30 cellular contexts compared by ENCODE assay signal in the genomic region with DNA sequence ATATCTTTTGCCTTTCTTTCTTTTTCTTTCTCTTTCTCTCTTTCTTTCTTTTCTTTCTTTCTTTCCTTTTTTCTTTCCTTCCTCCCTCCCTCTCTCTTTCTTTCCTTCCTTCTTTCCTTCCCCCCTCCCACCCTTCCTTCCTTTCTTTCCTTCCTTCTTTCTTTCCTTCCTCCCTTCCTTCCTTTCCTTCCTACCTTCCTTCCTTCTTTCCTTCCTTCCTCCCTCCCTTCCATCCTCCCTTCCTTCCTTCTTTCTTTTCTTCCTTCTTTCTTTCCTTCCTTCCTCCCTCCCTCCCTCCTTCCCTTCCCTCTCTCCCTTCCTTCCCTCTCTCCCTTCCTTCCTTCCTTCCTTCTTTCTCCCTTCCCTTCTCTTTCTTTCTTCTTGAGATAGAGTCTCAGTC. TPM values are rescaled to one million over a fixed set of nuclear protein-coding genes. Genes with fewer than 3 reads are reported as not detected.
"Had no signal": no experiment of that assay in that cellular context is flagged by ENCODE, and none has a peak within 500 bp of the region (broad histone marks: within the 10 kb centered on the region; RNA-seq: fewer than 3 reads in every experiment).

No MANE protein-coding gene starts in this region.

- H3K4me1 ChIP-seq: suprapubic skin, testis, tibial nerve, transverse colon, upper lobe of left lung, upper lobe of right lung, uterus had no signal

- DNase-seq: stimulated activated CD4-positive, alpha-beta T cell treated with anti-CD3 and anti-CD28 coated beads, Interleukin-2, amount 100 ng/mL, for 48 hours; stimulated activated CD4-positive, alpha-beta T cell treated with anti-CD3 and anti-CD28 coated beads, Interleukin-4, amount 100 ng/mL, for 1 hour; stimulated activated CD4-positive, alpha-beta T cell treated with anti-CD3 and anti-CD28 coated beads, Interleukin-4, amount 100 ng/mL, for 24 hours; stimulated activated CD4-positive, alpha-beta T cell treated with anti-CD3 and anti-CD28 coated beads, Interleukin-4, amount 100 ng/mL, for 4 hours; stimulated activated CD8-positive, alpha-beta memory T cell treated with anti-CD3 and anti-CD28 coated beads, Interleukin-4, amount 100 ng/mL, for 48 hours; stimulated activated naive B cell treated with anti-CD40 and anti-IgM and Interleukin-4, amounts not matched to agents 10 μg/mL and 1 μg/mL and 100 μg/mL, for 72 hours; stimulated activated naive CD4-positive, alpha-beta T cell; stimulated activated naive CD4-positive, alpha-beta T cell treated with Interleukin-2 at 50 U/mL for 16 hours; stimulated activated naive CD8-positive, alpha-beta T cell treated with anti-CD3 and anti-CD28 coated beads, Interleukin-15, amount 100 ng/mL, for 72 hours; stimulated activated naive CD8-positive, alpha-beta T cell treated with anti-CD3 and anti-CD28 coated beads, Interleukin-15, Interleukin-2, amounts not matched to agents 100 U/mL and 50 U/mL, for 24 hours; stomach; substantia nigra; testis; thyroid gland; tibial artery; transverse colon; trophoblast cell; upper lobe of left lung; upper lobe of right lung; uterus had no signal

- H3K36me3 ChIP-seq: stomach, suprapubic skin, thoracic aorta, thyroid gland, tibial artery, tibial nerve, transverse colon, upper lobe of left lung, upper lobe of right lung, uterus, vagina had no signal

- H3K4me3 ChIP-seq: stomach, suprapubic skin, testis, thoracic aorta, thyroid gland, tibial artery, tibial nerve, transverse colon, upper lobe of left lung, upper lobe of right lung, uterus, vagina had no signal

- FAIRE-seq: urothelium cell line had no signal

- H3K36me3 Mint-ChIP-seq: stimulated activated effector memory CD8-positive, alpha-beta T cell treated with anti-CD3 and anti-CD28 coated beads, Interleukin-12 subunit alpha, Interleukin-12 subunit beta, amount 100 ng/mL, for 72 hours; stimulated activated memory B cell treated with anti-CD40 and anti-IgM and Interleukin-4, amounts not matched to agents 10 μg/mL and 1 μg/mL and 100 μg/mL, for 72 hours; stimulated activated naive B cell treated with anti-CD40 and anti-IgM and Interleukin-4, amounts not matched to agents 10 μg/mL and 1 μg/mL and 100 μg/mL, for 72 hours; type B pancreatic cell had no signal

- H3K9me3 Mint-ChIP-seq: stimulated activated naive CD8-positive, alpha-beta T cell treated with anti-CD3 and anti-CD28 coated beads, Interleukin-15, amount 100 ng/mL, for 72 hours; stimulated activated naive CD8-positive, alpha-beta T cell treated with anti-CD3 and anti-CD28 coated beads, Interleukin-15, Interleukin-2, amounts not matched to agents 100 ng/mL and 50 ng/mL, for 24 hours; type B pancreatic cell had no signal

- H3K4me1 Mint-ChIP-seq: stimulated activated effector memory CD8-positive, alpha-beta T cell treated with anti-CD3 and anti-CD28 coated beads, Interleukin-12 subunit alpha, Interleukin-12 subunit beta, amount 100 ng/mL, for 72 hours; stimulated activated memory B cell treated with anti-CD40 and anti-IgM and Interleukin-4, amounts not matched to agents 10 μg/mL and 1 μg/mL and 100 μg/mL, for 72 hours; stimulated activated naive B cell treated with anti-CD40 and anti-IgM and Interleukin-4, amounts not matched to agents 10 μg/mL and 1 μg/mL and 100 μg/mL, for 72 hours; stimulated activated naive CD8-positive, alpha-beta T cell treated with anti-CD3 and anti-CD28 coated beads, Interleukin-15, amount 100 ng/mL, for 72 hours had no signal

- H3K9me3 ChIP-seq: stomach, suprapubic skin, testis, thoracic aorta, thyroid gland, tibial artery, transverse colon, upper lobe of left lung, upper lobe of right lung, uterus, vagina had no signal

- H3K4me3 Mint-ChIP-seq: stimulated activated effector memory CD8-positive, alpha-beta T cell treated with anti-CD3 and anti-CD28 coated beads, Interleukin-12 subunit alpha, Interleukin-12 subunit beta, amount 100 ng/mL, for 72 hours; stimulated activated memory B cell treated with anti-CD40 and anti-IgM and Interleukin-4, amounts not matched to agents 10 μg/mL and 1 μg/mL and 100 μg/mL, for 72 hours; stimulated activated naive B cell treated with anti-CD40 and anti-IgM and Interleukin-4, amounts not matched to agents 10 μg/mL and 1 μg/mL and 100 μg/mL, for 72 hours; stimulated activated naive CD8-positive, alpha-beta T cell treated with anti-CD3 and anti-CD28 coated beads, Interleukin-15, amount 100 ng/mL, for 72 hours; stimulated activated naive CD8-positive, alpha-beta T cell treated with anti-CD3 and anti-CD28 coated beads, Interleukin-15, Interleukin-2, amounts not matched to agents 100 ng/mL and 50 ng/mL, for 24 hours; type B pancreatic cell had no signal

- H3K27ac ChIP-seq: stomach, suprapubic skin, testis, thoracic aorta, thyroid gland, tibial artery, tibial nerve, transverse colon, upper lobe of left lung, upper lobe of right lung, uterus, vagina had no signal

- H3K27me3 ChIP-seq: stomach, testis, thyroid gland, tibial nerve, transverse colon, upper lobe of left lung, upper lobe of right lung, uterus, vagina had no signal

- ATAC-seq: stimulated activated effector memory CD8-positive, alpha-beta T cell treated with anti-CD3 and anti-CD28 coated beads, Interleukin-12 subunit alpha, Interleukin-12 subunit beta, amount 100 ng/mL, for 72 hours; stimulated activated memory B cell treated with anti-CD40 and anti-IgM and Interleukin-4, amounts not matched to agents 10 μg/mL and 1 μg/mL and 100 μg/mL, for 72 hours; stimulated activated naive B cell treated with anti-CD40 and anti-IgM and Interleukin-4, amounts not matched to agents 10 μg/mL and 1 μg/mL and 100 μg/mL, for 72 hours; stimulated activated naive CD8-positive, alpha-beta T cell treated with anti-CD3 and anti-CD28 coated beads, Interleukin-15, amount 100 ng/mL, for 72 hours; stimulated activated naive CD8-positive, alpha-beta T cell treated with anti-CD3 and anti-CD28 coated beads, Interleukin-15, Interleukin-2, amounts not matched to agents 100 U/mL and 50 U/mL, for 24 hours; upper lobe of right lung had no signal

- H3K27me3 Mint-ChIP-seq: stimulated activated memory B cell treated with anti-CD40 and anti-IgM and Interleukin-4, amounts not matched to agents 10 μg/mL and 1 μg/mL and 100 μg/mL, for 72 hours; stimulated activated naive CD8-positive, alpha-beta T cell treated with anti-CD3 and anti-CD28 coated beads, Interleukin-15, amount 100 ng/mL, for 72 hours; stimulated activated naive CD8-positive, alpha-beta T cell treated with anti-CD3 and anti-CD28 coated beads, Interleukin-15, Interleukin-2, amounts not matched to agents 100 ng/mL and 50 ng/mL, for 24 hours had no signal

- H3K27ac Mint-ChIP-seq: stimulated activated effector memory CD8-positive, alpha-beta T cell treated with anti-CD3 and anti-CD28 coated beads, Interleukin-12 subunit alpha, Interleukin-12 subunit beta, amount 100 ng/mL, for 72 hours; stimulated activated memory B cell treated with anti-CD40 and anti-IgM and Interleukin-4, amounts not matched to agents 10 μg/mL and 1 μg/mL and 100 μg/mL, for 72 hours; stimulated activated naive B cell treated with anti-CD40 and anti-IgM and Interleukin-4, amounts not matched to agents 10 μg/mL and 1 μg/mL and 100 μg/mL, for 72 hours; stimulated activated naive CD8-positive, alpha-beta T cell treated with anti-CD3 and anti-CD28 coated beads, Interleukin-15, amount 100 ng/mL, for 72 hours; stimulated activated naive CD8-positive, alpha-beta T cell treated with anti-CD3 and anti-CD28 coated beads, Interleukin-15, Interleukin-2, amounts not matched to agents 100 ng/mL and 50 ng/mL, for 24 hours; type B pancreatic cell had no signal

RNA-seq across cellular contexts. Expression of a gene that starts 25.5 kb away (rescaled TPM):
- total RNA-seq: thoracic aorta, transverse colon, upper lobe of right lung, ureter had no signal
